Comparison of ENCODE assay signal across 30 cellular contexts in genomic region chr5:179879690-179880010, GRCh38.
"Had no signal": no experiment of that assay in that cellular context is flagged by ENCODE, and none has a peak within 500 bp of the region (broad histone marks: within the 10 kb centered on the region; RNA-seq: fewer than 3 reads in every experiment).

No MANE protein-coding gene starts in this region.

- DNase-seq: activated B cell treated with CpG ODN at 0.5 μM for 24 hours; activated CD4-positive, alpha-beta T cell treated with anti-CD3 and anti-CD28 coated beads for 1 hour; activated CD4-positive, alpha-beta T cell treated with anti-CD3 and anti-CD28 coated beads, Interleukin-2, amount 10 ng/mL, durations not matched to agents 24 days and 14 days; activated CD4-positive, alpha-beta T cell treated with anti-CD3 and anti-CD28 coated beads, Interleukin-2, amount 50 U/mL, for 48 hours; activated CD8-positive, alpha-beta memory T cell treated with anti-CD3 and anti-CD28 coated beads, Interleukin-2, amount 10 ng/mL, durations not matched to agents 7 days and 5 days; activated effector memory CD4-positive, alpha-beta T cell treated with Interleukin-2 at 50 U/mL for 16 hours; activated naive CD4-positive, alpha-beta T cell treated with Interleukin-2 at 50 U/mL for 16 hours; activated T-cell treated with anti-CD3 and anti-CD28 coated beads, Interleukin-2, amount 50 U/mL, for 24 hours; amygdala; Karpas-422; MM.1S; NCI-H1105; NCI-H1436; NCI-H1930; NCI-H2107; NCI-H2171 treated with DMSO at 0.1 percent for 48 hours; NCI-H226; NCI-H526; NCI-H82; NK-92 treated with Interleukin-12 subunit alpha and Interleukin-12 subunit beta, amount 100 ng/mL, for 24 hours; OCI-M1; SHP77 treated with DMSO at 0.1 percent for 48 hours; T-cell; T-helper 2 cell; T1000 had no signal

- H3K27ac Mint-ChIP-seq: activated B cell treated with CpG ODN at 0.5 μM for 24 hours; activated CD4-positive, alpha-beta T cell treated with anti-CD3 and anti-CD28 coated beads, Interleukin-2, amount 10 ng/mL, durations not matched to agents 24 days and 14 days; activated CD8-positive, alpha-beta memory T cell treated with anti-CD3 and anti-CD28 coated beads, Interleukin-2, amount 10 ng/mL, durations not matched to agents 7 days and 5 days; activated naive CD8-positive, alpha-beta T cell; activated T-cell treated with anti-CD3 and anti-CD28 coated beads, Interleukin-2, amount 50 U/mL, for 24 hours; activated T-helper 1 cell treated with anti-CD3 and anti-CD28 coated beads, Interleukin-12 subunit alpha, Interleukin-12 subunit beta, Interleukin-2, Interleukin-4 antibody, amounts not matched to agents 30 ng/mL and 10 ng/mL and 1 ng/mL, durations not matched to agents 14 hours and 24 hours and 36 hours; brain; T-cell had no signal

- ATAC-seq: activated CD8-positive, alpha-beta memory T cell treated with anti-CD3 and anti-CD28 coated beads, Interleukin-2, amount 10 ng/mL, durations not matched to agents 7 days and 5 days; K562; T-cell had no signal

- H3K4me3 Mint-ChIP-seq: activated B cell treated with CpG ODN at 0.5 μM for 24 hours; activated CD4-positive, alpha-beta T cell treated with anti-CD3 and anti-CD28 coated beads, Interleukin-2, amount 10 ng/mL, durations not matched to agents 24 days and 14 days; activated CD8-positive, alpha-beta memory T cell treated with anti-CD3 and anti-CD28 coated beads, Interleukin-2, amount 10 ng/mL, durations not matched to agents 7 days and 5 days; activated naive CD8-positive, alpha-beta T cell; activated T-cell treated with anti-CD3 and anti-CD28 coated beads, Interleukin-2, amount 50 U/mL, for 24 hours; activated T-helper 1 cell treated with anti-CD3 and anti-CD28 coated beads, Interleukin-12 subunit alpha, Interleukin-12 subunit beta, Interleukin-2, Interleukin-4 antibody, amounts not matched to agents 30 ng/mL and 10 ng/mL and 1 ng/mL, durations not matched to agents 14 hours and 24 hours and 36 hours; brain; central memory CD8-positive, alpha-beta T cell; T-cell had no signal

- H3K4me1 Mint-ChIP-seq: activated B cell treated with CpG ODN at 0.5 μM for 24 hours; activated CD4-positive, alpha-beta T cell treated with anti-CD3 and anti-CD28 coated beads, Interleukin-2, amount 10 ng/mL, durations not matched to agents 24 days and 14 days; activated CD8-positive, alpha-beta memory T cell treated with anti-CD3 and anti-CD28 coated beads, Interleukin-2, amount 10 ng/mL, durations not matched to agents 7 days and 5 days; brain; central memory CD8-positive, alpha-beta T cell; T-cell had no signal

- H3K27me3 Mint-ChIP-seq: activated B cell treated with CpG ODN at 0.5 μM for 24 hours; activated CD4-positive, alpha-beta T cell treated with anti-CD3 and anti-CD28 coated beads, Interleukin-2, amount 10 ng/mL, durations not matched to agents 24 days and 14 days; activated CD8-positive, alpha-beta memory T cell treated with anti-CD3 and anti-CD28 coated beads, Interleukin-2, amount 10 ng/mL, durations not matched to agents 7 days and 5 days; activated naive CD8-positive, alpha-beta T cell; activated T-cell treated with anti-CD3 and anti-CD28 coated beads, Interleukin-2, amount 50 U/mL, for 24 hours; brain; central memory CD8-positive, alpha-beta T cell; T-cell had no signal

- H3K9me3 Mint-ChIP-seq: central memory CD8-positive, alpha-beta T cell had no signal

- H3K4me3 ChIP-seq: K562 had no signal
